12 cellular contexts compared by ENCODE assay signal in the genomic region with DNA sequence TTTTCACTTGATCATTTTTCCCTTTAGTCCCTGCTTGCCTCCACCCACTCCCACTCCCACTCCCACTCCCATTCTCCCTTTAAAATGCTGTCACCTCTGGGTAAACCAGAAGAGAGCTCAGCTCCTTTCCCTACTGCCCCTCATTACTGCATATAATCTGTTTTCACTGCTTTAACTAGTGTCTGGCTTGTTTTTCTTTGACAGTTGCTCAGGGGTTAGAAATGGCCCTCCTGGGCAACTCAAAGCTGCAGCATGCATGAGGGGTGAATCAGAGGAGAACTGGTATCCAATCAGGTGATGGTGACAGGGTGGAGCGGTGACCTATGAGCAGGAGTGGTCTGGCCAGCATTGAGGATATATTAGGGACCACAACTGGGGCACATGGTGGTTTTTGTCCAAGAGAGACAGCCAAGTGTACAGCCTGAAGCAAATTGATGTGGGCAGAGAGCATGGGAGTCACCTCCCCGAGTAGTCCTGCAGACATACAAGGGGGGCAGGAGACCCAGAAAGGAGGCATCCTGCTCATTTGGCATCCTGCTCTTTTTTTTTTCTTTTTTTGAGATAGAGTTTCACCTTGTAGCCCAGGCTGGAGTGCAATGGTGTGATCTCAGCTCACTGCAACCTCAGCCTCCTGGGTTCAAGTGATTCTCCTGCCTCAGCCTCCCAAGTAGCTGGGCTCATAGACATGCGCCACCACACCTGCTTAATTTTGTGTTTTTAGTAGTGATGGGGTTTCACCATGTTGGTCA. TPM values are rescaled to one million over a fixed set of nuclear protein-coding genes. Genes with fewer than 3 reads are reported as not detected.
DNase-seq lines count a peak whose midpoint lies in the region; ATAC-seq, FAIRE-seq and TF ChIP-seq lines count a peak whose summit lies in the region.
"Had no signal": no experiment of that assay in that cellular context is flagged by ENCODE, and none has a peak within 500 bp of the region (broad histone marks: within the 10 kb centered on the region; RNA-seq: fewer than 3 reads in every experiment).

No MANE protein-coding gene starts in this region.

- peaks cover 2% of the 10 kb centered on the region for H3K27me3 Mint-ChIP-seq in glutamatergic neuron (ENCODE audit: unreplicated experiment)
- no peaks in the 10 kb centered on the region for H3K27me3 Mint-ChIP-seq in stimulated activated naive CD8-positive, alpha-beta T cell treated with anti-CD3 and anti-CD28 coated beads, Interleukin-15, amount 100 ng/mL, for 72 hours
- no peaks in the 10 kb centered on the region for H3K27me3 Mint-ChIP-seq in WTC11 (ENCODE audit: low read depth)

- no peak overlapping the region for H3K27ac Mint-ChIP-seq in glutamatergic neuron (ENCODE audit: unreplicated experiment)
- no peak overlapping the region for H3K27ac Mint-ChIP-seq in stimulated activated naive CD8-positive, alpha-beta T cell treated with anti-CD3 and anti-CD28 coated beads, Interleukin-15, amount 100 ng/mL, for 72 hours
- H3K27ac Mint-ChIP-seq in WTC11: no peak overlapping the region; the same call in 1 of the 2 replicates
- H3K27ac Mint-ChIP-seq: activated T-cell treated with anti-CD3 and anti-CD28 coated beads, Interleukin-2, amount 50 U/mL, for 72 hours; GM23338 had no signal

- H3K4me3 Mint-ChIP-seq in glutamatergic neuron (ENCODE audit: unreplicated experiment) (no peak overlapping the region), WTC11 (no peak overlapping the region)
- H3K4me3 Mint-ChIP-seq in stimulated activated naive CD8-positive, alpha-beta T cell treated with anti-CD3 and anti-CD28 coated beads, Interleukin-15, amount 100 ng/mL, for 72 hours: no peak overlapping the region
- H3K4me3 Mint-ChIP-seq: activated T-cell treated with anti-CD3 and anti-CD28 coated beads, Interleukin-2, amount 50 U/mL, for 72 hours; GM23338 had no signal

- no peaks in the 10 kb centered on the region for H3K36me3 ChIP-seq in pancreas

- peak; percentile 63 for DNase-seq in GM04503 (ENCODE audit: low read depth)
- DNase-seq in SW480 (ENCODE audit: low spot score): peak; percentile 96
- DNase-seq in foreskin fibroblast: peak; percentile 87 to 89
- DNase-seq in skeletal muscle cell (ENCODE audit: low read depth): peak; percentile 73
- no peak for DNase-seq in glutamatergic neuron
- DNase-seq in pancreas: no peak
- DNase-seq in stimulated activated naive CD8-positive, alpha-beta T cell treated with anti-CD3 and anti-CD28 coated beads, Interleukin-15, amount 100 ng/mL, for 72 hours: no peak
- no peak for DNase-seq in WTC11 (ENCODE audit: low spot score)
- DNase-seq: activated T-cell treated with anti-CD3 and anti-CD28 coated beads, Interleukin-2, amount 50 U/mL, for 72 hours had no signal

- POLR2A ChIA-PET in WTC11 (lab: Charles Lee): no interaction called here

- no peaks in the 10 kb centered on the region for H3K27me3 ChIP-seq in pancreas
- H3K27me3 ChIP-seq: testis had no signal

- H3K27ac ChIP-seq in pancreas: peak overlapping the region in 1 of 4 donors; percentile 69
- H3K27ac ChIP-seq: SK-N-MC had no signal

- peaks cover 23 to 35% (median 26%) of the 10 kb centered on the region in 3 donors for H3K4me1 ChIP-seq in pancreas

- TF ChIP-seq CTCF in foreskin fibroblast (IDR thresholded peaks at IDR 0.05; ENCODE audit: low read depth, low read length): no peak
- no peak for TF ChIP-seq CTCF in glutamatergic neuron (IDR thresholded peaks at IDR 0.05; ENCODE audit: partially characterized antibody, unreplicated experiment)
- TF ChIP-seq CTCF in pancreas (IDR thresholded peaks at IDR 0.05): no peak
- no peak for TF ChIP-seq CTCF in WTC11 (IDR thresholded peaks at IDR 0.05)

- no peak for FAIRE-seq in pancreas (lab: Jason Lieb, UNC)

- intact Hi-C loops in pancreas (cut with DNase I): loop anchor here in 2 of 3 donors (10.0 kb wide), 1 partner anchor 68 kb away; the partner anchor contains the start of gene PNRC2 (in 2 of the 2)

- peaks cover 1% of the 10 kb centered on the region for H3K4me1 Mint-ChIP-seq in glutamatergic neuron (ENCODE audit: low read depth, unreplicated experiment)
- H3K4me1 Mint-ChIP-seq in stimulated activated naive CD8-positive, alpha-beta T cell treated with anti-CD3 and anti-CD28 coated beads, Interleukin-15, amount 100 ng/mL, for 72 hours: no peaks in the 10 kb centered on the region
- H3K4me1 Mint-ChIP-seq in WTC11: peaks cover 26% of the 10 kb centered on the region

- H3K36me3 Mint-ChIP-seq in glutamatergic neuron (ENCODE audit: unreplicated experiment) (no peaks in the 10 kb centered on the region), WTC11 (no peaks in the 10 kb centered on the region)

- H3K9me3 ChIP-seq in pancreas: no peaks in the 10 kb centered on the region
- H3K9me3 ChIP-seq: testis had no signal

- no peak overlapping the region for H3K4me3 ChIP-seq in foreskin fibroblast (ENCODE audit: low read depth in 1 of 2, low read length in 2 of 2)
- no peak overlapping the region for H3K4me3 ChIP-seq in skeletal muscle cell (ENCODE audit: low read depth, low read length)
- no peak overlapping the region for H3K4me3 ChIP-seq in pancreas
- H3K4me3 ChIP-seq: GM23338, SK-N-MC, testis had no signal

- 90 to 94% methylated on average over 3 of the region's 3 CpGs for WGBS in pancreas, 2 donors

- ATAC-seq in pancreas: no peak
- no peak for ATAC-seq in stimulated activated naive CD8-positive, alpha-beta T cell treated with anti-CD3 and anti-CD28 coated beads, Interleukin-15, amount 100 ng/mL, for 72 hours
- no peak for ATAC-seq in WTC11
- ATAC-seq: activated T-cell treated with anti-CD3 and anti-CD28 coated beads, Interleukin-2, amount 50 U/mL, for 72 hours; GM23338 had no signal

- CTCF ChIA-PET in WTC11 (lab: Charles Lee): interaction anchor here (1.4 kb wide), 1 partner anchor 24 kb away, joined by 3 read pairs; no protein-coding TSS in a partner anchor

- H3K9me3 Mint-ChIP-seq in glutamatergic neuron (ENCODE audit: unreplicated experiment): peaks cover 1% of the 10 kb centered on the region
- no peaks in the 10 kb centered on the region for H3K9me3 Mint-ChIP-seq in stimulated activated naive CD8-positive, alpha-beta T cell treated with anti-CD3 and anti-CD28 coated beads, Interleukin-15, amount 100 ng/mL, for 72 hours
- no peaks in the 10 kb centered on the region for H3K9me3 Mint-ChIP-seq in WTC11
- H3K9me3 Mint-ChIP-seq: activated T-cell treated with anti-CD3 and anti-CD28 coated beads, Interleukin-2, amount 50 U/mL, for 72 hours; GM23338 had no signal

TF ChIP-seq in WTC11, 78 proteins besides CTCF, POLR2A, EP300 and RAD21 (continues in another document):
- TF ChIP-seq, protein P1, sequence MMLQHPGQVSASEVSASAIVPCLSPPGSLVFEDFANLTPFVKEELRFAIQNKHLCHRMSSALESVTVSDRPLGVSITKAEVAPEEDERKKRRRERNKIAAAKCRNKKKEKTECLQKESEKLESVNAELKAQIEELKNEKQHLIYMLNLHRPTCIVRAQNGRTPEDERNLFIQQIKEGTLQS (CRISPR knock-in tag; conservative IDR thresholded peaks at IDR 0.05): no peak
- TF ChIP-seq, protein P2, sequence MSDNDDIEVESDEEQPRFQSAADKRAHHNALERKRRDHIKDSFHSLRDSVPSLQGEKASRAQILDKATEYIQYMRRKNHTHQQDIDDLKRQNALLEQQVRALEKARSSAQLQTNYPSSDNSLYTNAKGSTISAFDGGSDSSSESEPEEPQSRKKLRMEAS (CRISPR knock-in tag; IDR thresholded peaks at IDR 0.05): no peak
- no peak for TF ChIP-seq ZNF396 (CRISPR knock-in tag; IDR thresholded peaks at IDR 0.05; ENCODE audit: borderline replicate concordance)
- no peak for TF ChIP-seq ETV6 (CRISPR knock-in tag; IDR thresholded peaks at IDR 0.05)
- TF ChIP-seq, protein P3, sequence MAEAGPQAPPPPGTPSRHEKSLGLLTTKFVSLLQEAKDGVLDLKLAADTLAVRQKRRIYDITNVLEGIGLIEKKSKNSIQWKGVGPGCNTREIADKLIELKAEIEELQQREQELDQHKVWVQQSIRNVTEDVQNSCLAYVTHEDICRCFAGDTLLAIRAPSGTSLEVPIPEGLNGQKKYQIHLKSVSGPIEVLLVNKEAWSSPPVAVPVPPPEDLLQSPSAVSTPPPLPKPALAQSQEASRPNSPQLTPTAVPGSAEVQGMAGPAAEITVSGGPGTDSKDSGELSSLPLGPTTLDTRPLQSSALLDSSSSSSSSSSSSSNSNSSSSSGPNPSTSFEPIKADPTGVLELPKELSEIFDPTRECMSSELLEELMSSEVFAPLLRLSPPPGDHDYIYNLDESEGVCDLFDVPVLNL (CRISPR knock-in tag; IDR thresholded peaks at IDR 0.05; ENCODE audit: borderline replicate concordance, low read depth): no peak
- no peak for TF ChIP-seq ESRRA (CRISPR knock-in tag; IDR thresholded peaks at IDR 0.05; ENCODE audit: borderline replicate concordance)
- no peak for TF ChIP-seq FOXP4 (CRISPR knock-in tag; IDR thresholded peaks at IDR 0.05)
- TF ChIP-seq ZNF317 (CRISPR knock-in tag; IDR thresholded peaks at IDR 0.05; ENCODE audit: borderline replicate concordance, low read depth): no peak
- TF ChIP-seq NR3C1 (CRISPR knock-in tag; conservative IDR thresholded peaks at IDR 0.05; ENCODE audit: low read depth): no peak

RNA-seq across cellular contexts. Expression of gene SRSF10, which starts 42.7 kb away (rescaled TPM):
- total RNA-seq in glutamatergic neuron (ENCODE audit: unreplicated experiment) (158 TPM), pancreas (10 to 100 TPM; 25.5 to 54.9 (median 37.1) TPM), WTC11 (2021) (163 to 178 TPM (median 170 TPM) in 3 replicates)
- polyA plus RNA-seq in pancreas: 10 to 100 TPM; 42.8 to 78.8 TPM

Comparison
In these comparisons a context has a peak if more than half of its experiments do, and no peak if none do; other contexts are left out.
1. DNase-seq: peak in GM04503 (single experiment), SW480 (single experiment), foreskin fibroblast (2 of 2) and skeletal muscle cell (single experiment); none in glutamatergic neuron (single experiment), pancreas (0 of 6), stimulated activated naive CD8-positive, alpha-beta T cell treated with anti-CD3 and anti-CD28 coated beads, Interleukin-15, amount 100 ng/mL, for 72 hours (0 of 2) and WTC11 (single experiment).